12 cellular contexts compared by ENCODE assay signal in genomic region chr6:27293436-27294152, GRCh38. TPM values are rescaled to one million over a fixed set of nuclear protein-coding genes. Genes with fewer than 3 reads are reported as not detected.
DNase-seq lines count a peak whose midpoint lies in the region; ATAC-seq and TF ChIP-seq lines count a peak whose summit lies in the region.
"Had no signal": no experiment of that assay in that cellular context is flagged by ENCODE, and none has a peak within 500 bp of the region (broad histone marks: within the 10 kb centered on the region; RNA-seq: fewer than 3 reads in every experiment).

No MANE protein-coding gene starts in this region.

- 22% methylated on average over 23 of the region's 28 CpGs for WGBS in mesenchymal stem cell

- no peak overlapping the region for H2BK12ac ChIP-seq in mesenchymal stem cell (ENCODE audit: low read length in 2 of 2)

- intact Hi-C loops in uterus (cut with DNase I; ENCODE audit: low total_unique reads) = no loop called here

- no peak for TF ChIP-seq CTCF in LNCaP clone FGC (IDR thresholded peaks at IDR 0.05; ENCODE audit: control insufficient read depth, extremely low read depth, insufficient read depth)
- no peak for TF ChIP-seq CTCF in astrocyte of the spinal cord (IDR thresholded peaks at IDR 0.05; ENCODE audit: low read depth, low read length)
- TF ChIP-seq CTCF in uterus (IDR thresholded peaks at IDR 0.05) = no peak

- H2BK15ac ChIP-seq in mesenchymal stem cell (ENCODE audit: low read depth, poor library complexity, severe bottlenecking) = no peak overlapping the region

- H3K18ac ChIP-seq in mesenchymal stem cell (ENCODE audit: low read depth in 1 of 2, low read length in 2 of 2) = no peak overlapping the region

- peaks cover 13% of the 10 kb centered on the region for H3K4me1 Mint-ChIP-seq in activated T-cell treated with anti-CD3 and anti-CD28 coated beads, Interleukin-2, amount 50 U/mL, for 24 hours (ENCODE audit: low read depth)

- ATAC-seq in GM18517 (IDR thresholded peaks at IDR 0.05; ENCODE audit: unreplicated experiment) (no peak), GM21367 (IDR thresholded peaks at IDR 0.05; ENCODE audit: unreplicated experiment) (no peak)

- H4K8ac ChIP-seq in mesenchymal stem cell (ENCODE audit: low read length) = no peak overlapping the region

- H3K14ac ChIP-seq in mesenchymal stem cell (ENCODE audit: low read length in 2 of 2) = no peak overlapping the region

- H3K4ac ChIP-seq in mesenchymal stem cell (ENCODE audit: low read depth in 1 of 2, low read length in 2 of 2) = no peak overlapping the region

- DNase-seq in ELF-1 (ENCODE audit: low read depth, low spot score) = peak; percentile 76
- no peak for DNase-seq in LNCaP clone FGC (ENCODE audit: low read depth)
- DNase-seq in astrocyte of the spinal cord (ENCODE audit: low read depth, low spot score) = peak; percentile 40
- DNase-seq in mesenchymal stem cell = peak; percentile 49
- no peak for DNase-seq in uterus
- DNase-seq in activated T-cell treated with anti-CD3 and anti-CD28 coated beads, Interleukin-2, amount 50 U/mL, for 24 hours = no peak
- DNase-seq: activated CD4-positive, alpha-beta T cell treated with anti-CD3 and anti-CD28 coated beads, Interleukin-2, amount 50 U/mL, for 4 hours; effector memory CD4-positive, alpha-beta T cell; NCI-H1694 treated with DMSO at 0.1 percent for 48 hours; stimulated activated CD8-positive, alpha-beta memory T cell treated with anti-CD3 and anti-CD28 coated beads, Interleukin-4, amount 100 ng/mL, for 48 hours had no signal

- H3K27me3 ChIP-seq in mesenchymal stem cell (ENCODE audit: control insufficient read depth in 1 of 2, insufficient read depth in 1 of 2, low read length in 2 of 2) = peaks cover 2 to 48% of the 10 kb centered on the region in 2 experiments
- H3K27me3 ChIP-seq in uterus = peaks cover 0 to 73% of the 10 kb centered on the region in 2 donors

- in situ Hi-C loops in astrocyte of the spinal cord (cut with HindIII; ENCODE audit: low sequenced_read_pairs) = no loop called here

- no peak overlapping the region for H2BK120ac ChIP-seq in mesenchymal stem cell (ENCODE audit: low read depth, low read length)

- no peak for TF ChIP-seq POLR2A in uterus (IDR thresholded peaks at IDR 0.05)

- H3K36me3 Mint-ChIP-seq in activated T-cell treated with anti-CD3 and anti-CD28 coated beads, Interleukin-2, amount 50 U/mL, for 24 hours (ENCODE audit: low read depth) = no peaks in the 10 kb centered on the region

- H3K23ac ChIP-seq in mesenchymal stem cell (ENCODE audit: low read length in 2 of 2) = no peak overlapping the region

- no peak overlapping the region for H2AFZ ChIP-seq in mesenchymal stem cell (ENCODE audit: low read depth, low read length)

- H3K4me3 ChIP-seq in LNCaP clone FGC (ENCODE audit: low read depth, low read length) (peak overlapping the region; percentile 30), astrocyte of the spinal cord (ENCODE audit: low read depth, low read length) (no peak overlapping the region), mesenchymal stem cell (ENCODE audit: insufficient read depth in 1 of 2, low read depth in 1 of 2, low read length in 2 of 2) (peak overlapping the region in 1 of 2 experiments; percentile 38), uterus (no peak overlapping the region)

- no peak overlapping the region for H3K27ac Mint-ChIP-seq in activated T-cell treated with anti-CD3 and anti-CD28 coated beads, Interleukin-2, amount 50 U/mL, for 24 hours

- H4K91ac ChIP-seq in mesenchymal stem cell (ENCODE audit: low read length) = no peak overlapping the region

- no peak overlapping the region for H2AK5ac ChIP-seq in mesenchymal stem cell (ENCODE audit: low read length, severe bottlenecking)

- H3K9ac ChIP-seq in mesenchymal stem cell (ENCODE audit: low read length) = no peak overlapping the region

- peaks cover 92% of the 10 kb centered on the region for H3K27me3 Mint-ChIP-seq in activated T-cell treated with anti-CD3 and anti-CD28 coated beads, Interleukin-2, amount 50 U/mL, for 24 hours

- H3K79me1 ChIP-seq in mesenchymal stem cell (replicated peaks; ENCODE audit: low read length, poor library complexity, severe bottlenecking) = no peaks in the 10 kb centered on the region

- H3K4me1 ChIP-seq in mesenchymal stem cell (ENCODE audit: control insufficient read depth, insufficient read depth, low read depth, low read length) = peaks cover 11% of the 10 kb centered on the region
- no peaks in the 10 kb centered on the region for H3K4me1 ChIP-seq in uterus

- H3K27ac ChIP-seq in mesenchymal stem cell (ENCODE audit: low read length, poor library complexity, severe bottlenecking) = no peak overlapping the region
- H3K27ac ChIP-seq in uterus = no peak overlapping the region

- H3K9me3 ChIP-seq in mesenchymal stem cell (ENCODE audit: control insufficient read depth, low read length) (no peaks in the 10 kb centered on the region), uterus (no peaks in the 10 kb centered on the region)

- H3K36me3 ChIP-seq in mesenchymal stem cell (ENCODE audit: control insufficient read depth in 1 of 2, insufficient read depth in 2 of 2, low read depth in 1 of 2, low read length in 2 of 2) (no peaks in the 10 kb centered on the region), uterus (no peaks in the 10 kb centered on the region)

- peaks cover 63% of the 10 kb centered on the region for H3K9me3 Mint-ChIP-seq in activated T-cell treated with anti-CD3 and anti-CD28 coated beads, Interleukin-2, amount 50 U/mL, for 24 hours

- no peak overlapping the region for H2BK5ac ChIP-seq in mesenchymal stem cell (ENCODE audit: low read depth, low read length, poor library complexity, severe bottlenecking)

- H3K4me2 ChIP-seq in mesenchymal stem cell (ENCODE audit: low read length, poor library complexity, severe bottlenecking) = peak overlapping the region; percentile 17

- no peak overlapping the region for H3K4me3 Mint-ChIP-seq in activated T-cell treated with anti-CD3 and anti-CD28 coated beads, Interleukin-2, amount 50 U/mL, for 24 hours

RNA-seq across cellular contexts. Expression of gene POM121L2, which starts 18.5 kb away (rescaled TPM):
- not detected for polyA plus RNA-seq in mesenchymal stem cell (2013, experiment 1 of 2)
- polyA plus RNA-seq in mesenchymal stem cell (2013, experiment 2 of 2) = not detected
- not detected for total RNA-seq in uterus

RNA-seq across cellular contexts. Expression of gene PRSS16, which starts 46.1 kb away (rescaled TPM):
- polyA plus RNA-seq in mesenchymal stem cell (2013, experiment 1 of 2) = 0.17 TPM
- polyA plus RNA-seq in mesenchymal stem cell (2013, experiment 2 of 2) = 0.21 TPM
- under 1 TPM in 1 of 4 donors, not detected in 3; 0.88 TPM for total RNA-seq in uterus

Comparison
In these comparisons a context has a peak if more than half of its experiments do, and no peak if none do; other contexts are left out.
1. DNase-seq: peak in ELF-1 (single experiment), astrocyte of the spinal cord (single experiment) and mesenchymal stem cell (single experiment); none in LNCaP clone FGC (single experiment), uterus (0 of 2) and activated T-cell treated with anti-CD3 and anti-CD28 coated beads, Interleukin-2, amount 50 U/mL, for 24 hours (single experiment).